8 cellular contexts compared by ENCODE assay signal in the genomic region with DNA sequence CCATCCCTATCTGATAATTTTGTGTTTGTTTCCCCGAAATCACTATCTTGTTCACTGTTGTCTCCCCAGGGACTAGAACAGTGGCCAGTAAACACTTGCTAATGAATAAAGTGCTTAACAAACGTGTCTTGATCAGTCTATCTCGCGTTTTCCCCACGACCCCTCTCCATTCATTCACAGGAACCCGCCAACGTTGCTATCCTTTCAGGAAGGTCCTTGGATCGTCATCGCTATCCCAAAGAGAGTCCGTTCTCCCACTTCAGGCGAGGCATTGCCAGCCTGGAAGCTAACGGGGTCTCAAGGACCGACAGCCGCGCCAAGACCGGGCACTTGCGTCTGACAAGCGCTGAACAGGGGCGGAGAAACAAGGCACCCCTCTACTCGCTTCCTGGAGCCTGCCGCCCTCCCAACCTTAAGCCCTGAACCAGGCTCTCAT. TPM values are rescaled to one million over a fixed set of nuclear protein-coding genes. Genes with fewer than 3 reads are reported as not detected.
DNase-seq lines count a peak whose midpoint lies in the region; ATAC-seq, FAIRE-seq and TF ChIP-seq lines count a peak whose summit lies in the region.

No MANE protein-coding gene starts in this region.

- H2BK5ac ChIP-seq in neuronal stem cell (ENCODE audit: low read length) = peak overlapping the region; percentile 83

- H3K18ac ChIP-seq in neuronal stem cell (ENCODE audit: low read length) = peak overlapping the region; percentile 88

- no peak overlapping the region for H3K14ac ChIP-seq in neuronal stem cell (ENCODE audit: low read length)

- H4K8ac ChIP-seq in neuronal stem cell (ENCODE audit: low read depth, low read length) = no peak overlapping the region

- H3K27me3 ChIP-seq in duodenal mucosa (ENCODE audit: control insufficient read depth in 1 of 2, insufficient read depth in 2 of 2, low read length in 2 of 2) (no peaks in the 10 kb centered on the region), neuronal stem cell (ENCODE audit: control insufficient read depth in 3 of 3, insufficient read depth in 3 of 3, low read depth in 1 of 3, low read length in 3 of 3) (no peaks in the 10 kb centered on the region)

- H3K4me3 ChIP-seq in duodenal mucosa (ENCODE audit: low read depth in 1 of 2, low read length in 2 of 2) = peak overlapping the region; percentile 99
- H3K4me3 ChIP-seq in neuronal stem cell (ENCODE audit: low read length in 2 of 2) = peak overlapping the region; percentile 62 to 94

- no peak overlapping the region for H2AK5ac ChIP-seq in neuronal stem cell (ENCODE audit: low read depth, low read length)

- H3K36me3 ChIP-seq in duodenal mucosa (ENCODE audit: control insufficient read depth in 1 of 2, insufficient read depth in 2 of 2, low read length in 2 of 2) = peaks cover 5 to 10% of the 10 kb centered on the region in 2 donors
- H3K36me3 ChIP-seq in neuronal stem cell (replicated peaks in 1 of 2; ENCODE audit: control insufficient read depth in 2 of 2, insufficient read depth in 2 of 2, low read length in 2 of 2) = peaks cover 0 to 21% of the 10 kb centered on the region in 2 donors

- peak overlapping the region; percentile 94 for H2AFZ ChIP-seq in neuronal stem cell (ENCODE audit: low read length)

- no peak overlapping the region for H2BK120ac ChIP-seq in neuronal stem cell (ENCODE audit: low read depth, low read length)

- peaks cover 23 to 30% of the 10 kb centered on the region in 2 donors for H3K4me1 ChIP-seq in duodenal mucosa (ENCODE audit: control insufficient read depth in 1 of 2, insufficient read depth in 2 of 2, low read length in 2 of 2)
- H3K4me1 ChIP-seq in neuronal stem cell (ENCODE audit: control insufficient read depth in 2 of 2, insufficient read depth in 1 of 2, low read depth in 1 of 2, low read length in 2 of 2) = peaks cover 5 to 6% of the 10 kb centered on the region in 2 donors

- peak; percentile 56 for DNase-seq in NCI-H2171 (lab: John Stamatoyannopoulos, UW)
- DNase-seq in NCI-H2171 treated with DMSO at 0.1 percent for 48 hours (lab: John Stamatoyannopoulos, UW) = no peak
- DNase-seq in neuronal stem cell (ENCODE audit: low spot score) = no peak
- DNase-seq in GM12892 (ENCODE audit: insufficient read length) = no peak
- no peak for DNase-seq in D341Med (ENCODE audit: low spot score)
- no peak for DNase-seq in activated T-cell treated with anti-CD3 and anti-CD28 coated beads, Interleukin-2, amount 50 U/mL, for 48 hours

- H3K23ac ChIP-seq in neuronal stem cell (ENCODE audit: low read depth, low read length, poor library complexity) = peak overlapping the region; percentile 29

- TF ChIP-seq POLR2A in GM12892 (IDR thresholded peaks at IDR 0.05; ENCODE audit: low read depth, low read length) = no peak

- H3K9me3 ChIP-seq in duodenal mucosa (ENCODE audit: control insufficient read depth in 1 of 2, low read length in 2 of 2) = no peaks in the 10 kb centered on the region
- H3K9me3 ChIP-seq in neuronal stem cell (replicated peaks in 1 of 2; ENCODE audit: control insufficient read depth in 2 of 2, insufficient read depth in 1 of 2, low read depth in 1 of 2, low read length in 2 of 2) = no peaks in the 10 kb centered on the region

- peak; percentile 9 for ATAC-seq in HG03571 (IDR thresholded peaks at IDR 0.05; ENCODE audit: unreplicated experiment)

- WGBS in neuronal stem cell (ENCODE audit: extremely low coverage in 2 of 2, insufficient read length in 2 of 2, insufficient replicate concordance in 1 of 2), 2 donors = no CpG with 5 or more reads among the region's 21 CpGs

- peaks cover 6% of the 10 kb centered on the region for H3K79me1 ChIP-seq in neuronal stem cell (ENCODE audit: low read depth, low read length)

- H4K91ac ChIP-seq in neuronal stem cell (ENCODE audit: low read depth, low read length, poor library complexity) = no peak overlapping the region

- H2BK12ac ChIP-seq in neuronal stem cell (ENCODE audit: low read length) = no peak overlapping the region

- H2BK15ac ChIP-seq in neuronal stem cell (ENCODE audit: low read length) = no peak overlapping the region

- peak overlapping the region; percentile 55 for H3K27ac ChIP-seq in duodenal mucosa (ENCODE audit: low read depth, low read length)
- no peak overlapping the region for H3K27ac ChIP-seq in neuronal stem cell (replicated peaks; ENCODE audit: low read length)

- no peak for FAIRE-seq in GM12892 (lab: Jason Lieb, UNC)

- no peak overlapping the region for H3K4ac ChIP-seq in neuronal stem cell (ENCODE audit: low read length)

- H3K9ac ChIP-seq in duodenal mucosa (ENCODE audit: low read depth in 1 of 2, low read length in 2 of 2) = peak overlapping the region; percentile 92 to 94
- H3K9ac ChIP-seq in neuronal stem cell (ENCODE audit: low read depth, low read length, poor library complexity) = peak overlapping the region; percentile 97

- H3K4me2 ChIP-seq in neuronal stem cell (ENCODE audit: insufficient read depth, low read length, poor library complexity, severe bottlenecking) = peak overlapping the region; percentile 68

RNA-seq across cellular contexts. Expression of gene LINS1, which starts 0.3 kb away (rescaled TPM):
- polyA plus RNA-seq in neuronal stem cell (2013, experiment 1 of 2) = 7.6 TPM
- polyA plus RNA-seq in neuronal stem cell (2013, experiment 2 of 2) = 7.4 TPM
- polyA plus RNA-seq in GM12892 (2012; ENCODE audit: missing spikeins) = 15.0 TPM

RNA-seq across cellular contexts. Expression of gene ASB7, which starts 0.7 kb away (rescaled TPM):
- polyA plus RNA-seq in neuronal stem cell (2013, experiment 1 of 2) = 8.3 TPM
- 8.2 TPM for polyA plus RNA-seq in neuronal stem cell (2013, experiment 2 of 2)
- polyA plus RNA-seq in GM12892 (2012; ENCODE audit: missing spikeins) = 6.8 TPM
